In genomic region chr7:25947669-25948516, GRCh38 we compare ENCODE assay signal across 1 cellular context.
TF ChIP-seq lines count a peak whose summit lies in the region.

No MANE protein-coding gene starts in this region.

TF ChIP-seq in GM23338, 12 proteins besides CTCF, POLR2A, EP300 and RAD21 (continued from another document):
- TF ChIP-seq ETS1 (IDR thresholded peaks at IDR 0.05) (no peak), STAT1 (IDR thresholded peaks at IDR 0.05; ENCODE audit: unreplicated experiment) (no peak), ZNF331 (CRISPR knock-in tag; IDR thresholded peaks at IDR 0.05; ENCODE audit: low read depth) (no peak), ZNF114 (CRISPR knock-in tag; IDR thresholded peaks at IDR 0.05) (no peak), REST (IDR thresholded peaks at IDR 0.05; ENCODE audit: unreplicated experiment) (no peak), JUNB (IDR thresholded peaks at IDR 0.05; ENCODE audit: unreplicated experiment) (no peak), NANOG (IDR thresholded peaks at IDR 0.05; ENCODE audit: borderline replicate concordance) (no peak), ZNF462 (CRISPR knock-in tag; IDR thresholded peaks at IDR 0.05) (no peak)
TF ChIP-seq in GM23338: peak in this region for 0.
